Comparison of ENCODE assay signal across 17 cellular contexts in genomic region chr1:186033744-186034345, GRCh38.
DNase-seq lines count a peak whose midpoint lies in the region; ATAC-seq and TF ChIP-seq lines count a peak whose summit lies in the region.
"Had no signal": no experiment of that assay in that cellular context is flagged by ENCODE, and none has a peak within 500 bp of the region (broad histone marks: within the 10 kb centered on the region; RNA-seq: fewer than 3 reads in every experiment).

No MANE protein-coding gene starts in this region.

- H3K4me1 ChIP-seq in A673 (ENCODE audit: insufficient read depth, low read length, poor library complexity, severe bottlenecking) (no peaks in the 10 kb centered on the region), right cardiac atrium (ENCODE audit: control insufficient read depth, insufficient read depth, low read length) (no peaks in the 10 kb centered on the region), osteoblast (ENCODE audit: insufficient read depth, low read length) (no peaks in the 10 kb centered on the region)
- H3K4me1 ChIP-seq: BE2C, psoas muscle had no signal

- H3K27ac ChIP-seq in A673 (ENCODE audit: low read depth, low read length, poor library complexity, severe bottlenecking) (no peak overlapping the region), right cardiac atrium (ENCODE audit: low read length) (no peak overlapping the region), dorsolateral prefrontal cortex (no peak overlapping the region), osteoblast (ENCODE audit: low read depth, low read length) (no peak overlapping the region)
- H3K27ac ChIP-seq: coronary artery, KMS-11, psoas muscle had no signal

- intact Hi-C loops in A673 (cut with micrococcal nuclease; ENCODE audit: unreplicated experiment) (no loop called here), right cardiac atrium (cut with DNase I) (no loop called here), dorsolateral prefrontal cortex (cut with DNase I) (no loop called here)

- CTCF ChIA-PET in A673 (lab: Charles Lee), result no interaction called here

- no peak overlapping the region for H3K4me2 ChIP-seq in osteoblast (ENCODE audit: insufficient read depth, low read length)
- H3K4me2 ChIP-seq: KMS-11 had no signal

- H2AFZ ChIP-seq in osteoblast (ENCODE audit: low read length), result no peak overlapping the region

- in situ Hi-C loops in astrocyte of the spinal cord (cut with HindIII; ENCODE audit: low sequenced_read_pairs), result no loop called here

- H4K20me1 ChIP-seq in osteoblast (ENCODE audit: insufficient read depth, low read length), result no peaks in the 10 kb centered on the region

- TF ChIP-seq CTCF in A673 (conservative IDR thresholded peaks at IDR 0.05; ENCODE audit: low read depth, low read length) (no peak), astrocyte of the spinal cord (IDR thresholded peaks at IDR 0.05; ENCODE audit: low read depth, low read length) (no peak), dorsolateral prefrontal cortex (IDR thresholded peaks at IDR 0.05 in 54 of 56, conservative IDR thresholded peaks at IDR 0.05 in 2 of 56; ENCODE audit: low read depth in 1 of 56, partially characterized antibody in 56 of 56) (no peak), osteoblast (IDR thresholded peaks at IDR 0.05; ENCODE audit: extremely low read depth, low read depth, low read length) (no peak)

- whole genome bisulfite sequencing in right cardiac atrium, result 15% methylated on average over 2 of the region's 2 CpGs

- peak; percentile 64 to 91 for ATAC-seq in right cardiac atrium
- ATAC-seq: psoas muscle; stimulated activated memory B cell treated with anti-CD40 and anti-IgM and Interleukin-4, amounts not matched to agents 10 μg/mL and 1 μg/mL and 100 μg/mL, for 72 hours had no signal

- H3K36me3 ChIP-seq in A673 (ENCODE audit: insufficient read depth, low read length, poor library complexity, severe bottlenecking) (peaks cover 88% of the 10 kb centered on the region), osteoblast (ENCODE audit: insufficient read depth, low read length) (no peaks in the 10 kb centered on the region)
- H3K36me3 ChIP-seq: BE2C had no signal

- DNase-seq in A673 (ENCODE audit: low spot score) (peak; percentile 49), HS-27A (ENCODE audit: low read depth) (peak; percentile 11), astrocyte of the spinal cord (ENCODE audit: low read depth, low spot score) (peak; percentile 18), right cardiac atrium (peak in 2 of 3 donors; percentile 23 to 47), H4 (ENCODE audit: low spot score) (no peak), dorsolateral prefrontal cortex (no peak), DMS79 (lab: John Stamatoyannopoulos, UW) (no peak), osteoblast (ENCODE audit: insufficient read length, low spot score, missing footprints) (no peak)
- DNase-seq: activated CD8-positive, alpha-beta memory T cell treated with anti-CD3 and anti-CD28 coated beads, Interleukin-2, amount 50 U/mL, for 48 hours; activated naive CD8-positive, alpha-beta T cell treated with anti-CD3 and anti-CD28 coated beads for 36 hours; BE2C; NCI-H2029; psoas muscle; stimulated activated CD4-positive, alpha-beta T cell treated with anti-CD3 and anti-CD28 coated beads, Interleukin-2, amount 100 ng/mL, for 48 hours had no signal

- POLR2A ChIA-PET in A673 (lab: Charles Lee; ENCODE audit: low non-redundant PET), result no interaction called here

- H3K79me2 ChIP-seq in osteoblast (ENCODE audit: insufficient read depth, low read length), result no peaks in the 10 kb centered on the region

- H3K4me3 ChIP-seq in A673 (ENCODE audit: low read depth, low read length, poor library complexity, severe bottlenecking) (no peak overlapping the region), astrocyte of the spinal cord (ENCODE audit: low read depth, low read length) (no peak overlapping the region), right cardiac atrium (ENCODE audit: low read length) (no peak overlapping the region), dorsolateral prefrontal cortex (no peak overlapping the region), osteoblast (ENCODE audit: insufficient read depth, low read length) (no peak overlapping the region)
- H3K4me3 ChIP-seq: coronary artery, psoas muscle had no signal

- H3K27me3 ChIP-seq in A673 (replicated peaks; ENCODE audit: insufficient read depth, low read depth, low read length, poor library complexity) (no peaks in the 10 kb centered on the region), right cardiac atrium (ENCODE audit: control insufficient read depth, insufficient read depth) (no peaks in the 10 kb centered on the region), dorsolateral prefrontal cortex (no peaks in the 10 kb centered on the region), osteoblast (ENCODE audit: insufficient read depth, low read length) (no peaks in the 10 kb centered on the region)
- H3K27me3 ChIP-seq: BE2C had no signal

- H3K9me3 ChIP-seq in A673 (ENCODE audit: low read depth, low read length, poor library complexity, severe bottlenecking) (peaks cover 24% of the 10 kb centered on the region), right cardiac atrium (ENCODE audit: control insufficient read depth, low read length) (no peaks in the 10 kb centered on the region), osteoblast (ENCODE audit: low read depth, low read length) (peaks cover 2% of the 10 kb centered on the region)
- H3K9me3 ChIP-seq: BE2C had no signal

- no TSS peak for BruUV-seq in A673 (replicated peaks; lab: Mats Ljungman, UMichigan)

Comparison
In these comparisons a context has a peak if more than half of its experiments do, and no peak if none do; other contexts are left out.
1. DNase-seq: peak in A673 (single experiment), HS-27A (single experiment), astrocyte of the spinal cord (single experiment) and right cardiac atrium (2 of 3); none in H4 (single experiment), dorsolateral prefrontal cortex (0 of 10), DMS79 (single experiment) and osteoblast (single experiment).